1 cellular context compared by ENCODE assay signal in genomic region chr1:202857136-202857610, GRCh38.
TF ChIP-seq lines count a peak whose summit lies in the region.

No MANE protein-coding gene starts in this region.

TF ChIP-seq in HepG2, 621 proteins besides CTCF, POLR2A, EP300 and RAD21 (continued from another document and continues in another):
- TF ChIP-seq HIC2 (CRISPR knock-in tag; IDR thresholded peaks at IDR 0.05; ENCODE audit: low read depth) (no peak), ZNF337 (CRISPR knock-in tag; IDR thresholded peaks at IDR 0.05; ENCODE audit: borderline replicate concordance, low read depth) (no peak), HOXA3 (CRISPR knock-in tag; IDR thresholded peaks at IDR 0.05) (0 out of 2 replicates have a peak, but pooled peaks have one; percentile 10), ZFP36L1 (CRISPR knock-in tag; IDR thresholded peaks at IDR 0.05) (no peak), HNRNPL (IDR thresholded peaks at IDR 0.05; ENCODE audit: low read depth, low read length) (no peak), ZNF282 (IDR thresholded peaks at IDR 0.05; ENCODE audit: partially characterized antibody) (no peak), RXRA (CRISPR knock-in tag; IDR thresholded peaks at IDR 0.05) (peak; percentile 15; the same call in 1 of the 2 replicates), ZNF343 (CRISPR knock-in tag; IDR thresholded peaks at IDR 0.05) (no peak), HCFC1 (IDR thresholded peaks at IDR 0.05; ENCODE audit: low read depth, low read length) (no peak), NR2C2 (CRISPR knock-in tag; IDR thresholded peaks at IDR 0.05; ENCODE audit: borderline replicate concordance) (no peak; the same call in 1 of the 2 replicates), ZSCAN21 (CRISPR knock-in tag; IDR thresholded peaks at IDR 0.05; ENCODE audit: borderline replicate concordance) (no peak), BRF2 (CRISPR knock-in tag; IDR thresholded peaks at IDR 0.05) (no peak), ARID5B (CRISPR knock-in tag; IDR thresholded peaks at IDR 0.05) (peak; percentile 63), SNAPC4 (CRISPR knock-in tag; IDR thresholded peaks at IDR 0.05) (no peak), YEATS2 (CRISPR knock-in tag; IDR thresholded peaks at IDR 0.05; ENCODE audit: borderline replicate concordance) (no peak), ZNF317 (CRISPR knock-in tag; IDR thresholded peaks at IDR 0.05) (no peak), ZNF101 (CRISPR knock-in tag; IDR thresholded peaks at IDR 0.05; ENCODE audit: borderline replicate concordance, low read depth) (no peak), FOSL1 (CRISPR knock-in tag; IDR thresholded peaks at IDR 0.05; ENCODE audit: borderline replicate concordance) (no peak), ZNF672 (CRISPR knock-in tag; IDR thresholded peaks at IDR 0.05) (no peak), ZMYM3 (CRISPR knock-in tag; IDR thresholded peaks at IDR 0.05) (no peak), ZNF10 (CRISPR knock-in tag; IDR thresholded peaks at IDR 0.05; ENCODE audit: borderline replicate concordance, low read depth) (no peak), SMARCE1 (IDR thresholded peaks at IDR 0.05; ENCODE audit: borderline replicate concordance) (no peak), SP140L (CRISPR knock-in tag; IDR thresholded peaks at IDR 0.05; ENCODE audit: borderline replicate concordance) (no peak)
- TF ChIP-seq, protein P1, sequence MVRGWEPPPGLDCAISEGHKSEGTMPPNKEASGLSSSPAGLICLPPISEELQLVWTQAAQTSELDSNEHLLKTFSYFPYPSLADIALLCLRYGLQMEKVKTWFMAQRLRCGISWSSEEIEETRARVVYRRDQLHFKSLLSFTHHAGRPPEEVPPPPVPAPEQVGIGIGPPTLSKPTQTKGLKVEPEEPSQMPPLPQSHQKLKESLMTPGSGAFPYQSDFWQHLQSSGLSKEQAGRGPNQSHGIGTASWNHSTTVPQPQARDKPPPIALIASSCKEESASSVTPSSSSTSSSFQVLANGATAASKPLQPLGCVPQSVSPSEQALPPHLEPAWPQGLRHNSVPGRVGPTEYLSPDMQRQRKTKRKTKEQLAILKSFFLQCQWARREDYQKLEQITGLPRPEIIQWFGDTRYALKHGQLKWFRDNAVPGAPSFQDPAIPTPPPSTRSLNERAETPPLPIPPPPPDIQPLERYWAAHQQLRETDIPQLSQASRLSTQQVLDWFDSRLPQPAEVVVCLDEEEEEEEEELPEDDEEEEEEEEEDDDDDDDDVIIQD (CRISPR knock-in tag; IDR thresholded peaks at IDR 0.05; ENCODE audit: low read depth): 0 out of 2 replicates have a peak, but pooled peaks have one; percentile 22
- TF ChIP-seq, protein P2, sequence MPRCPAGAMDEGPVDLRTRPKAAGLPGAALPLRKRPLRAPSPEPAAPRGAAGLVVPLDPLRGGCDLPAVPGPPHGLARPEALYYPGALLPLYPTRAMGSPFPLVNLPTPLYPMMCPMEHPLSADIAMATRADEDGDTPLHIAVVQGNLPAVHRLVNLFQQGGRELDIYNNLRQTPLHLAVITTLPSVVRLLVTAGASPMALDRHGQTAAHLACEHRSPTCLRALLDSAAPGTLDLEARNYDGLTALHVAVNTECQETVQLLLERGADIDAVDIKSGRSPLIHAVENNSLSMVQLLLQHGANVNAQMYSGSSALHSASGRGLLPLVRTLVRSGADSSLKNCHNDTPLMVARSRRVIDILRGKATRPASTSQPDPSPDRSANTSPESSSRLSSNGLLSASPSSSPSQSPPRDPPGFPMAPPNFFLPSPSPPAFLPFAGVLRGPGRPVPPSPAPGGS (CRISPR knock-in tag; IDR thresholded peaks at IDR 0.05): no peak
- TF ChIP-seq, protein P3, sequence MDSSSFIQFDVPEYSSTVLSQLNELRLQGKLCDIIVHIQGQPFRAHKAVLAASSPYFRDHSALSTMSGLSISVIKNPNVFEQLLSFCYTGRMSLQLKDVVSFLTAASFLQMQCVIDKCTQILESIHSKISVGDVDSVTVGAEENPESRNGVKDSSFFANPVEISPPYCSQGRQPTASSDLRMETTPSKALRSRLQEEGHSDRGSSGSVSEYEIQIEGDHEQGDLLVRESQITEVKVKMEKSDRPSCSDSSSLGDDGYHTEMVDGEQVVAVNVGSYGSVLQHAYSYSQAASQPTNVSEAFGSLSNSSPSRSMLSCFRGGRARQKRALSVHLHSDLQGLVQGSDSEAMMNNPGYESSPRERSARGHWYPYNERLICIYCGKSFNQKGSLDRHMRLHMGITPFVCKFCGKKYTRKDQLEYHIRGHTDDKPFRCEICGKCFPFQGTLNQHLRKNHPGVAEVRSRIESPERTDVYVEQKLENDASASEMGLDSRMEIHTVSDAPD (CRISPR knock-in tag; IDR thresholded peaks at IDR 0.05): 0 out of 2 replicates have a peak, but pooled peaks have one; percentile 28
- TF ChIP-seq, protein P4, sequence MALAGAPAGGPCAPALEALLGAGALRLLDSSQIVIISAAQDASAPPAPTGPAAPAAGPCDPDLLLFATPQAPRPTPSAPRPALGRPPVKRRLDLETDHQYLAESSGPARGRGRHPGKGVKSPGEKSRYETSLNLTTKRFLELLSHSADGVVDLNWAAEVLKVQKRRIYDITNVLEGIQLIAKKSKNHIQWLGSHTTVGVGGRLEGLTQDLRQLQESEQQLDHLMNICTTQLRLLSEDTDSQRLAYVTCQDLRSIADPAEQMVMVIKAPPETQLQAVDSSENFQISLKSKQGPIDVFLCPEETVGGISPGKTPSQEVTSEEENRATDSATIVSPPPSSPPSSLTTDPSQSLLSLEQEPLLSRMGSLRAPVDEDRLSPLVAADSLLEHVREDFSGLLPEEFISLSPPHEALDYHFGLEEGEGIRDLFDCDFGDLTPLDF (CRISPR knock-in tag; IDR thresholded peaks at IDR 0.05): no peak
- TF ChIP-seq, protein P5, sequence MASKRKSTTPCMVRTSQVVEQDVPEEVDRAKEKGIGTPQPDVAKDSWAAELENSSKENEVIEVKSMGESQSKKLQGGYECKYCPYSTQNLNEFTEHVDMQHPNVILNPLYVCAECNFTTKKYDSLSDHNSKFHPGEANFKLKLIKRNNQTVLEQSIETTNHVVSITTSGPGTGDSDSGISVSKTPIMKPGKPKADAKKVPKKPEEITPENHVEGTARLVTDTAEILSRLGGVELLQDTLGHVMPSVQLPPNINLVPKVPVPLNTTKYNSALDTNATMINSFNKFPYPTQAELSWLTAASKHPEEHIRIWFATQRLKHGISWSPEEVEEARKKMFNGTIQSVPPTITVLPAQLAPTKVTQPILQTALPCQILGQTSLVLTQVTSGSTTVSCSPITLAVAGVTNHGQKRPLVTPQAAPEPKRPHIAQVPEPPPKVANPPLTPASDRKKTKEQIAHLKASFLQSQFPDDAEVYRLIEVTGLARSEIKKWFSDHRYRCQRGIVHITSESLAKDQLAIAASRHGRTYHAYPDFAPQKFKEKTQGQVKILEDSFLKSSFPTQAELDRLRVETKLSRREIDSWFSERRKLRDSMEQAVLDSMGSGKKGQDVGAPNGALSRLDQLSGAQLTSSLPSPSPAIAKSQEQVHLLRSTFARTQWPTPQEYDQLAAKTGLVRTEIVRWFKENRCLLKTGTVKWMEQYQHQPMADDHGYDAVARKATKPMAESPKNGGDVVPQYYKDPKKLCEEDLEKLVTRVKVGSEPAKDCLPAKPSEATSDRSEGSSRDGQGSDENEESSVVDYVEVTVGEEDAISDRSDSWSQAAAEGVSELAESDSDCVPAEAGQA (IDR thresholded peaks at IDR 0.05; ENCODE audit: low read depth): no peak
- TF ChIP-seq, protein P5 (CRISPR knock-in tag; IDR thresholded peaks at IDR 0.05; ENCODE audit: borderline replicate concordance): no peak
- TF ChIP-seq, protein P6, sequence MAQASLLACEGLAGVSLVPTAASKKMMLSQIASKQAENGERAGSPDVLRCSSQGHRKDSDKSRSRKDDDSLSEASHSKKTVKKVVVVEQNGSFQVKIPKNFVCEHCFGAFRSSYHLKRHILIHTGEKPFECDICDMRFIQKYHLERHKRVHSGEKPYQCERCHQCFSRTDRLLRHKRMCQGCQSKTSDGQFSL (CRISPR knock-in tag; IDR thresholded peaks at IDR 0.05): no peak
